ENCODE assay signal across 9 cellular contexts in genomic region chr11:63023851-63024648, GRCh38. TPM values are rescaled to one million over a fixed set of nuclear protein-coding genes. Genes with fewer than 3 reads are reported as not detected.
DNase-seq lines count a peak whose midpoint lies in the region; ATAC-seq and TF ChIP-seq lines count a peak whose summit lies in the region.
"Had no signal": no experiment of that assay in that cellular context is flagged by ENCODE, and none has a peak within 500 bp of the region (broad histone marks: within the 10 kb centered on the region; RNA-seq: fewer than 3 reads in every experiment).

No MANE protein-coding gene starts in this region.

- H2AFZ ChIP-seq in HCT116 (ENCODE audit: low read depth, low read length, poor library complexity, severe bottlenecking) = peak overlapping the region; percentile 71

- RAD21 ChIA-PET in HCT116 (lab: Charles Lee; ENCODE audit: low non-redundant PET in 1 of 2, low total read pairs in 2 of 2, uncharacterized antibody in 2 of 2, unreplicated experiment in 2 of 2) = interaction anchor here (0.6 to 1.3 kb wide), 5 partner anchors 102 to 118 kb away, joined by 3 to 10 read pairs (median 4); partner anchors contain the start of gene CHRM1 (in 1 of the 2)

- peak; percentile 69 for DNase-seq in COLO668 (lab: John Stamatoyannopoulos, UW; ENCODE audit: unreplicated experiment)
- peak; percentile 57 for DNase-seq in HCT116 (ENCODE audit: low read depth, low spot score)
- peak; percentile 54 for DNase-seq in NCI-H526 treated with DMSO at 0.1 percent for 48 hours (lab: John Stamatoyannopoulos, UW)
- DNase-seq in activated CD4-positive, alpha-beta T cell treated with anti-CD3 and anti-CD28 coated beads, Interleukin-2, amount 10 ng/mL, durations not matched to agents 7 days and 5 days = peak; percentile 85
- DNase-seq in dedifferentiated amniotic fluid mesenchymal stem cell (ENCODE audit: extremely low spot score) = peak; percentile 67
- DNase-seq in right lobe of liver = peak; percentile 84
- DNase-seq in stimulated activated CD4-positive, alpha-beta T cell treated with anti-CD3 and anti-CD28 coated beads, TNF-alpha, amount 100 ng/mL, for 24 hours (ENCODE audit: low read depth in 3 of 3) = peak; percentile 74 to 83 (median 81)

- no peaks in the 10 kb centered on the region for H3K36me3 Mint-ChIP-seq in activated CD4-positive, alpha-beta T cell treated with anti-CD3 and anti-CD28 coated beads, Interleukin-2, amount 10 ng/mL, durations not matched to agents 7 days and 5 days (ENCODE audit: low read depth)
- H3K36me3 Mint-ChIP-seq: activated naive CD4-positive, alpha-beta T cell treated with anti-CD3 and anti-CD28 coated beads, Interleukin-2, amount 50 U/mL, for 24 hours had no signal

- H3K4me1 ChIP-seq in HCT116 (ENCODE audit: control insufficient read depth in 1 of 2, insufficient read depth in 2 of 2, low read length in 2 of 2) (peaks cover 4 to 13% of the 10 kb centered on the region in 2 experiments; a peak in 3 of 4 replicates), right lobe of liver (no peaks in the 10 kb centered on the region)

- no peak overlapping the region for H3K27ac ChIP-seq in HCT116 (ENCODE audit: low read depth, low read length)
- no peak overlapping the region for H3K27ac ChIP-seq in right lobe of liver

- TF ChIP-seq POLR2A in HCT116 (IDR thresholded peaks at IDR 0.05; ENCODE audit: borderline replicate concordance, extremely low read depth, insufficient read depth, insufficient read length) = no peak
- no peak for TF ChIP-seq POLR2A in right lobe of liver (IDR thresholded peaks at IDR 0.05)

- peak; percentile 97 for TF ChIP-seq RAD21 in HCT116 (IDR thresholded peaks at IDR 0.05; ENCODE audit: low read depth)

- no peaks in the 10 kb centered on the region for H3K79me2 ChIP-seq in HCT116 (ENCODE audit: insufficient read depth, low read length)

- no peaks in the 10 kb centered on the region for H4K20me1 ChIP-seq in HCT116 (ENCODE audit: insufficient read depth)

- no peaks in the 10 kb centered on the region for H3K36me3 ChIP-seq in HCT116 (ENCODE audit: control insufficient read depth in 1 of 2, insufficient read depth in 2 of 2, low read length in 2 of 2)
- no peaks in the 10 kb centered on the region for H3K36me3 ChIP-seq in right lobe of liver

- H3K27me3 Mint-ChIP-seq in activated CD4-positive, alpha-beta T cell treated with anti-CD3 and anti-CD28 coated beads, Interleukin-2, amount 10 ng/mL, durations not matched to agents 7 days and 5 days = peaks cover 13% of the 10 kb centered on the region

- no TSS peak for BruUV-seq in HCT116 (replicated peaks; lab: Mats Ljungman, UMichigan)

- peaks cover 4% of the 10 kb centered on the region for H3K4me1 Mint-ChIP-seq in activated CD4-positive, alpha-beta T cell treated with anti-CD3 and anti-CD28 coated beads, Interleukin-2, amount 10 ng/mL, durations not matched to agents 7 days and 5 days

- H3K9me2 ChIP-seq in HCT116 (ENCODE audit: insufficient read depth) = no peaks in the 10 kb centered on the region

- H3K4me3 ChIP-seq in HCT116 (replicated peaks in 1 of 2; ENCODE audit: low read depth in 1 of 2, low read length in 2 of 2) (no peak overlapping the region), right lobe of liver (no peak overlapping the region)

- TF ChIP-seq CTCF in HCT116 (IDR thresholded peaks at IDR 0.05 in 2 of 3, conservative IDR thresholded peaks at IDR 0.05 in 1 of 3; ENCODE audit: borderline replicate concordance in 1 of 3, insufficient read depth in 1 of 3, low read depth in 2 of 3, low read length in 2 of 3) = peak; percentile 96 to 100 (median 100)
- peak; percentile 99 to 100 (median 99) for TF ChIP-seq CTCF in right lobe of liver (IDR thresholded peaks at IDR 0.05)

- no peak overlapping the region for H3K4me3 Mint-ChIP-seq in activated CD4-positive, alpha-beta T cell treated with anti-CD3 and anti-CD28 coated beads, Interleukin-2, amount 10 ng/mL, durations not matched to agents 7 days and 5 days
- H3K4me3 Mint-ChIP-seq: activated naive CD4-positive, alpha-beta T cell treated with anti-CD3 and anti-CD28 coated beads, Interleukin-2, amount 50 U/mL, for 24 hours had no signal

- WGBS in right lobe of liver (ENCODE audit: insufficient coverage, low coverage, low lambda C conversion rate, missing lambda C conversion rate) = 1% methylated on average over 12 of the region's 19 CpGs

- H3K9me3 ChIP-seq in HCT116 (ENCODE audit: control insufficient read depth in 1 of 2, insufficient read depth in 1 of 2, low read depth in 1 of 2, low read length in 2 of 2) (no peaks in the 10 kb centered on the region), right lobe of liver (no peaks in the 10 kb centered on the region)

- intact Hi-C loops in HCT116 (cut with micrococcal nuclease) = loop anchor here (1.0 to 5.0 kb wide), 2 partner anchors 47 to 118 kb away; no protein-coding TSS in a partner anchor
- intact Hi-C loops in right lobe of liver (cut with DNase I) = loop anchor here in 1 of 2 donors (2.0 kb wide), 1 partner anchor 117 kb away; no protein-coding TSS in a partner anchor

- no peaks in the 10 kb centered on the region for H3K27me3 ChIP-seq in HCT116 (ENCODE audit: insufficient read depth, low read length)
- H3K27me3 ChIP-seq in right lobe of liver = no peaks in the 10 kb centered on the region

- ATAC-seq in HCT116 (peak; percentile 77), right lobe of liver (peak; percentile 96 to 100 (median 98)), HG03432 (IDR thresholded peaks at IDR 0.05; ENCODE audit: unreplicated experiment) (no peak)

- no peak overlapping the region for H3K4me2 ChIP-seq in HCT116 (ENCODE audit: low read length)

- H3K27ac Mint-ChIP-seq in activated CD4-positive, alpha-beta T cell treated with anti-CD3 and anti-CD28 coated beads, Interleukin-2, amount 10 ng/mL, durations not matched to agents 7 days and 5 days = no peak overlapping the region
- H3K27ac Mint-ChIP-seq: activated naive CD4-positive, alpha-beta T cell treated with anti-CD3 and anti-CD28 coated beads, Interleukin-2, amount 50 U/mL, for 24 hours had no signal

- no peaks in the 10 kb centered on the region for H3K9me3 Mint-ChIP-seq in activated CD4-positive, alpha-beta T cell treated with anti-CD3 and anti-CD28 coated beads, Interleukin-2, amount 10 ng/mL, durations not matched to agents 7 days and 5 days
- H3K9me3 Mint-ChIP-seq: activated naive CD4-positive, alpha-beta T cell treated with anti-CD3 and anti-CD28 coated beads, Interleukin-2, amount 50 U/mL, for 24 hours had no signal

- CTCF ChIA-PET in HCT116 (lab: Charles Lee) = interaction anchor here (0.9 to 7.0 kb wide), 6 partner anchors 9 to 117 kb away, joined by 3 to 285 read pairs (median 4); no protein-coding TSS in a partner anchor
- CTCF ChIA-PET in activated CD4-positive, alpha-beta T cell treated with anti-CD3 and anti-CD28 coated beads, Interleukin-2, amount 10 ng/mL, durations not matched to agents 7 days and 5 days (lab: Charles Lee) = interaction anchor here (0.8 to 4.9 kb wide), 8 partner anchors 9 to 127 kb away, joined by 3 to 44 read pairs (median 4); no protein-coding TSS in a partner anchor

- H3K9ac ChIP-seq in HCT116 (ENCODE audit: low read length) = no peak overlapping the region

- POLR2A ChIA-PET in HCT116 (lab: Charles Lee) = interaction anchor here (0.7 to 4.9 kb wide), 3 partner anchors 9 to 126 kb away, joined by 3 to 25 read pairs (median 3); no protein-coding TSS in a partner anchor
- POLR2A ChIA-PET in activated CD4-positive, alpha-beta T cell treated with anti-CD3 and anti-CD28 coated beads, Interleukin-2, amount 10 ng/mL, durations not matched to agents 7 days and 5 days (lab: Charles Lee) = no interaction called here

TF ChIP-seq in HCT116, 20 proteins besides CTCF, POLR2A, EP300 and RAD21:
- TF ChIP-seq TCF7L2 (IDR thresholded peaks at IDR 0.05; ENCODE audit: borderline replicate concordance, extremely low read depth, insufficient read depth, insufficient read length) = no peak
- TF ChIP-seq EZH2 (IDR thresholded peaks at IDR 0.05) = no peak
- peak; percentile 82 for TF ChIP-seq YY1 (IDR thresholded peaks at IDR 0.05; ENCODE audit: extremely low read depth, insufficient replicate concordance, low read depth, low read length)
- peak; percentile 59; the same call in 1 of the 2 replicates for TF ChIP-seq CBX3 (IDR thresholded peaks at IDR 0.05; ENCODE audit: low read depth)
TF ChIP-seq in HCT116: peak in this region for 2.

RNA-seq across cellular contexts. Expression of gene SLC22A8, which starts 8.4 kb away (rescaled TPM):
- total RNA-seq in HCT116 (2021; ENCODE audit: unreplicated experiment) = not detected
- polyA plus RNA-seq in HCT116 (2012) = not detected in 2 replicates
- not detected for total RNA-seq in activated CD4-positive, alpha-beta T cell treated with anti-CD3 and anti-CD28 coated beads, Interleukin-2, amount 10 ng/mL, durations not matched to agents 7 days and 5 days
- not detected for total RNA-seq in right lobe of liver

RNA-seq across cellular contexts. Expression of gene SLC22A6, which starts 39.3 kb away (rescaled TPM):
- not detected for total RNA-seq in HCT116 (2021; ENCODE audit: unreplicated experiment)
- not detected in 2 replicates for polyA plus RNA-seq in HCT116 (2012)
- not detected for total RNA-seq in activated CD4-positive, alpha-beta T cell treated with anti-CD3 and anti-CD28 coated beads, Interleukin-2, amount 10 ng/mL, durations not matched to agents 7 days and 5 days
- total RNA-seq in right lobe of liver = not detected
